In genomic region chr2:100786985-100787384, GRCh38 we compare ENCODE assay signal across 18 cellular contexts. TPM values are rescaled to one million over a fixed set of nuclear protein-coding genes. Genes with fewer than 3 reads are reported as not detected.
A peak's percentile ranks its signal among the peaks of the same experiment; 100 is the strongest.
DNase-seq lines count a peak whose midpoint lies in the region; ATAC-seq and TF ChIP-seq lines count a peak whose summit lies in the region.
"Had no signal": no experiment of that assay in that cellular context is flagged by ENCODE, and none has a peak within 500 bp of the region (broad histone marks: within the 10 kb centered on the region; RNA-seq: fewer than 3 reads in every experiment).

No MANE protein-coding gene starts in this region.

- H3K36me3 Mint-ChIP-seq in HFFc6 (ENCODE audit: low read depth) = peaks cover 8% of the 10 kb centered on the region
- H3K36me3 Mint-ChIP-seq: CD14-positive monocyte had no signal

- H3K9me3 ChIP-seq in heart left ventricle (no peaks in the 10 kb centered on the region), prostate gland (no peaks in the 10 kb centered on the region), HAP-1 (no peaks in the 10 kb centered on the region)
- H3K9me3 ChIP-seq: mucosa of descending colon had no signal

- H3K4me1 ChIP-seq in heart left ventricle = peaks cover 0 to 16% (median 0%) of the 10 kb centered on the region in 12 donors
- H3K4me1 ChIP-seq in prostate gland (replicated peaks) = peaks cover 4% of the 10 kb centered on the region
- H3K4me1 ChIP-seq in HAP-1 = no peaks in the 10 kb centered on the region

- H3K27me3 ChIP-seq in heart left ventricle (no peaks in the 10 kb centered on the region), prostate gland (replicated peaks; ENCODE audit: insufficient read depth) (no peaks in the 10 kb centered on the region), HAP-1 (ENCODE audit: low read depth) (no peaks in the 10 kb centered on the region)

- H3K36me3 ChIP-seq in heart left ventricle (no peaks in the 10 kb centered on the region), prostate gland (no peaks in the 10 kb centered on the region), HAP-1 (replicated peaks) (no peaks in the 10 kb centered on the region)
- H3K36me3 ChIP-seq: WERI-Rb-1 had no signal

- ATAC-seq in heart left ventricle = peak; percentile 33 to 54 (median 42)
- ATAC-seq: activated naive CD4-positive, alpha-beta T cell treated with anti-CD3 and anti-CD28 coated beads, Interleukin-2, amount 50 U/mL, for 72 hours had no signal

- H3K4me1 Mint-ChIP-seq in HFFc6 (ENCODE audit: low read depth) = peaks cover 24% of the 10 kb centered on the region
- H3K4me1 Mint-ChIP-seq: CD14-positive monocyte had no signal

- DNase-seq in HFFc6 = no peak
- no peak for DNase-seq in heart left ventricle
- no peak for DNase-seq in prostate gland (ENCODE audit: low spot score)
- DNase-seq in activated CD4-positive, alpha-beta T cell treated with anti-CD3 and anti-CD28 coated beads for 1 hour = no peak
- no peak for DNase-seq in activated gamma-delta T cell (lab: John Stamatoyannopoulos, UW)
- no peak for DNase-seq in HAP-1 (ENCODE audit: low spot score in 2 of 2)
- DNase-seq: activated CD4-positive, alpha-beta T cell treated with anti-CD3 and anti-CD28 coated beads, Interleukin-2, amount 50 U/mL, for 1 hour; effector CD4-positive, alpha-beta T cell; H7; mucosa of descending colon; NCI-H1436 treated with DMSO at 0.1 percent for 48 hours; NCI-H510A; nephron progenitor cell; WERI-Rb-1 had no signal

- TF ChIP-seq POLR2A in heart left ventricle (IDR thresholded peaks at IDR 0.05) = no peak
- no peak for TF ChIP-seq POLR2A in prostate gland (IDR thresholded peaks at IDR 0.05)

- no peak overlapping the region; the same call in 1 of the 2 replicates for H3K27ac Mint-ChIP-seq in HFFc6
- H3K27ac Mint-ChIP-seq: nephron progenitor cell; T-helper 2 cell treated with Interferon-gamma antibody and Interleukin-4, amounts not matched to agents 5 μg/mL and 100 μg/mL, for 36 hours had no signal

- H3K4me3 ChIP-seq in heart left ventricle (no peak overlapping the region), prostate gland (no peak overlapping the region), HAP-1 (no peak overlapping the region)
- H3K4me3 ChIP-seq: mucosa of descending colon had no signal

- no peaks in the 10 kb centered on the region for H3K9me3 Mint-ChIP-seq in HFFc6
- H3K9me3 Mint-ChIP-seq: activated naive CD4-positive, alpha-beta T cell treated with anti-CD3 and anti-CD28 coated beads, Interleukin-2, amount 50 U/mL, for 72 hours; T-helper 2 cell treated with Interferon-gamma antibody and Interleukin-4, amounts not matched to agents 5 μg/mL and 100 μg/mL, for 36 hours had no signal

- 71 to 87% (median 77%) methylated on average over 2 of the region's 2 CpGs for WGBS in heart left ventricle, 4 donors
- WGBS in prostate gland = 85% methylated on average over 2 of the region's 2 CpGs

- intact Hi-C loops in heart left ventricle (cut with DNase I) (no loop called here), prostate gland (cut with DNase I) (no loop called here)

- peak overlapping the region; percentile 26 for H3K27ac ChIP-seq in angular gyrus (ENCODE audit: low read depth, low read length)
- peak overlapping the region in 9 of 12 donors; percentile 39 to 68 (median 49) for H3K27ac ChIP-seq in heart left ventricle
- peak overlapping the region; percentile 26 to 46 for H3K27ac ChIP-seq in prostate gland
- H3K27ac ChIP-seq: WERI-Rb-1 had no signal

- no peaks in the 10 kb centered on the region; the same call in 1 of the 2 replicates for H3K27me3 Mint-ChIP-seq in HFFc6 (ENCODE audit: insufficient read depth)

- H3K4me3 Mint-ChIP-seq in HFFc6 = peak overlapping the region; percentile 35; the same call in 1 of the 2 replicates
- H3K4me3 Mint-ChIP-seq: CD14-positive monocyte; nephron progenitor cell; T-helper 2 cell treated with Interferon-gamma antibody and Interleukin-4, amounts not matched to agents 5 μg/mL and 100 μg/mL, for 36 hours had no signal

- no peak for TF ChIP-seq CTCF in HFFc6 (IDR thresholded peaks at IDR 0.05)
- no peak for TF ChIP-seq CTCF in heart left ventricle (IDR thresholded peaks at IDR 0.05)
- no peak for TF ChIP-seq CTCF in prostate gland (IDR thresholded peaks at IDR 0.05)

- in situ Hi-C loops in HAP-1 (cut with MboI; ENCODE audit: low sequenced_read_pairs) = no loop called here

RNA-seq across cellular contexts. Expression of gene NPAS2, which starts 33.0 kb away (rescaled TPM):
- total RNA-seq in HFFc6 (2021; fragmentation: NEBNext Ultra II Directional; extraction: Animal tissue kit (Norgen Biotek cat#: 25700)) = 10 to 100 TPM in 2 of 6 experiments, 1 to 10 TPM in 4; 8.8 to 14.7 (median 9.3) TPM
- total RNA-seq in heart left ventricle (10 to 100 TPM; 29.5 to 81.4 (median 43.3) TPM), prostate gland (10 to 100 TPM; 24.2 to 45.8 TPM)
- 100 to 1,000 TPM in 1 of 2 donors, 10 to 100 TPM in 1; 28.2 to 144 TPM for polyA plus RNA-seq in heart left ventricle
- polyA plus RNA-seq: CD14-positive monocyte had no signal
